Comparison of ENCODE assay signal across 28 cellular contexts in the genomic region with DNA sequence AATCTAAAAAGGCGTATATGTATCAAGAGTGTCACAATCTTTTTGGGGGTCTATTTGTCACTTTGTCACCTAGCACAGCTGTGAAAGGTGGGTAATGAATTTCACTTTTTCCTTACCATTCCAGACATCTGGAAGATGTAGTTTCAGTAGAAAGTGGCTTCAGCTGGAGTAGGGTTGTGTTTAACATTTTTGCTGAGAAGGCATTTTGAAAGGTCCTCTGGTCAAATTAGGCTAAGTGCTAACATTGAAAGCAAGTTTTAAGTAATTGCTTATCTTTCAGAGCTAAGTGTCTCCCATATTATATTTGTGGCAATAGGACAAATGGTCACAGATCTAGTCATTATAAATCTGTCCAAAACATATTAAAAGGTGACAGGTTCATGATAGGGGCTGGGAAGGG.
"Had no signal": no experiment of that assay in that cellular context is flagged by ENCODE, and none has a peak within 500 bp of the region (broad histone marks: within the 10 kb centered on the region; RNA-seq: fewer than 3 reads in every experiment).

No MANE protein-coding gene starts in this region.

- H3K4me3 Mint-ChIP-seq: dendritic cell treated with granulocyte-macrophage colony-stimulating factor and Interleukin-4, amounts not matched to agents 40 ng/mL and 50 ng/mL, for 4 days; effector memory CD8-positive, alpha-beta T cell; endodermal cell; memory B cell had no signal

- FAIRE-seq: endometrium, islet of Langerhans, keratinocyte had no signal

- H3K27me3 ChIP-seq: colonic mucosa, esophagus squamous epithelium, gastrocnemius medialis, heart right ventricle, left lung had no signal

- H3K4me3 ChIP-seq: colonic mucosa, esophagus squamous epithelium, gastrocnemius medialis, heart right ventricle, left lung, lung had no signal

- H3K36me3 ChIP-seq: colonic mucosa, esophagus squamous epithelium, gastrocnemius medialis, heart right ventricle, left lung had no signal

- H3K27me3 Mint-ChIP-seq: dendritic cell treated with granulocyte-macrophage colony-stimulating factor and Interleukin-4, amounts not matched to agents 40 ng/mL and 50 ng/mL, for 4 days; effector memory CD8-positive, alpha-beta T cell; memory B cell had no signal

- H3K9me3 Mint-ChIP-seq: dendritic cell treated with granulocyte-macrophage colony-stimulating factor and Interleukin-4, amounts not matched to agents 40 ng/mL and 50 ng/mL, for 4 days; endodermal cell had no signal

- ATAC-seq: effector memory CD8-positive, alpha-beta T cell; esophagus mucosa; gastrocnemius medialis; heart right ventricle; left cardiac atrium; left lung; left ventricle myocardium superior had no signal

- H3K9me3 ChIP-seq: colonic mucosa, esophagus squamous epithelium, gastrocnemius medialis had no signal

- H3K4me1 ChIP-seq: colonic mucosa, esophagus squamous epithelium, gastrocnemius medialis, heart right ventricle, left lung had no signal

- H3K27ac Mint-ChIP-seq: dendritic cell treated with granulocyte-macrophage colony-stimulating factor and Interleukin-4, amounts not matched to agents 40 ng/mL and 50 ng/mL, for 4 days; effector memory CD8-positive, alpha-beta T cell; endodermal cell; memory B cell had no signal

- H3K27ac ChIP-seq: colonic mucosa, epithelial cell of prostate, esophagus squamous epithelium, gastrocnemius medialis, heart right ventricle, left lung had no signal

- DNase-seq: colonic mucosa; cortex of kidney; effector CD8-positive, alpha-beta T cell; effector memory CD8-positive, alpha-beta T cell; endodermal cell; erythroblast; esophagus squamous epithelium; foreskin fibroblast; foreskin melanocyte; gastrocnemius medialis; glutamatergic neuron; head of caudate nucleus; heart right ventricle; hippocampal formation; left cardiac atrium; left lung; left ventricle myocardium superior; mammary epithelial cell; mesendoderm; midbrain had no signal

- H3K4me1 Mint-ChIP-seq: endodermal cell, memory B cell had no signal

- H3K36me3 Mint-ChIP-seq: memory B cell had no signal
